In the genomic region with DNA sequence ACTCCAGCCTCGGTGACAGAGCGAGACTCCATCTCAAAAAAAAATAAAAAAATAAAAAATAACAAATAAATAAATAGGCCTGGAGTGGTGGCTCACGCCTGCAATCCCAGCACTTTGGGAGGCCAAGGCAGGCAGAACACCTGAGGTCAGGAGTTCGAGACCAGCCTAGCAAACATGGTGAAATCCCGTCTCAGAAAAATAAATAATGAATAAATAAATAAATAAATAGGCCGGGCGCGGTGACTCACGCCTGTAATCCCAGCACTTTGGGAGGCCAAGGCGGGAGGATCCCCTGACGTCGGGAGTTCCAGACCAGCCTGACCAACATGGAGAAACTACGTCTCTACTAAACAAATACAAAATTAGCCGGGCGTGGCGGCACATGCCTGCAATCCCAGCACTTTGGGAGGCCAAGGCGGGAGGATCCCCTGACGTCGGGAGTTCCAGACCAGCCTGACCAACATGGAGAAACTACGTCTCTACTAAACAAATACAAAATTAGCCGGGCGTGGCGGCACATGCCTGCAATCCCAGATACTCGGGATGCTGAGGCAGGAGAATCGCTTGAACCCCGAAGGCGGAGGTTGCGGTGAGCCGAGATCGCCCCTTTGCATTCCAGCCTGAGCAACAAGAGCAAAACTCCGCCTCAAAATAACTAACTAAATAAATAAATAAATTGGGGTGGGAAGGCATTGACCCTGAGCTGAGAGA, we compare ENCODE assay signal across 7 cellular contexts. TPM values are rescaled to one million over a fixed set of nuclear protein-coding genes. Genes with fewer than 3 reads are reported as not detected.
DNase-seq lines count a peak whose midpoint lies in the region; ATAC-seq and TF ChIP-seq lines count a peak whose summit lies in the region.
"Not testable (repeated sequence)": the region's sequence is repeated elsewhere in the genome, so short reads cannot be mapped to it uniquely, and the experiment has no call there.
"Had no signal": no experiment of that assay in that cellular context is flagged by ENCODE, and none has a peak within 500 bp of the region (broad histone marks: within the 10 kb centered on the region; RNA-seq: fewer than 3 reads in every experiment).

No MANE protein-coding gene starts in this region.

- not testable (repeated sequence) for H3K27me3 Mint-ChIP-seq in Caco-2 (ENCODE audit: insufficient read depth, unreplicated experiment); naive thymus-derived CD8-positive, alpha-beta T cell; stimulated activated naive CD8-positive, alpha-beta T cell treated with anti-CD3 and anti-CD28 coated beads, Interleukin-15, Interleukin-2, amounts not matched to agents 100 ng/mL and 50 ng/mL, for 24 hours

- TF ChIP-seq CTCF in Caco-2 (IDR thresholded peaks at IDR 0.05; ENCODE audit: insufficient read depth in 1 of 2, low read depth in 1 of 2, low read length in 1 of 2, severe bottlenecking in 1 of 2, unreplicated experiment in 1 of 2); fibroblast of mammary gland (conservative IDR thresholded peaks at IDR 0.05; ENCODE audit: control insufficient read depth, insufficient read depth, low read depth, low read length): not testable (repeated sequence)

- peak in 1 of 2 experiments; percentile 53 for DNase-seq in Caco-2
- DNase-seq in SJCRH30; adipocyte (ENCODE audit: low read depth); fibroblast of mammary gland (ENCODE audit: low read depth); naive thymus-derived CD8-positive, alpha-beta T cell: not testable (repeated sequence)

- peaks cover 49% of the 10 kb centered on the region for H3K36me3 Mint-ChIP-seq in Caco-2 (ENCODE audit: insufficient read depth, unreplicated experiment)
- H3K36me3 Mint-ChIP-seq in naive thymus-derived CD8-positive, alpha-beta T cell: peaks cover 0 to 35% (median 7%) of the 10 kb centered on the region in 3 donors
- peaks cover 44% of the 10 kb centered on the region for H3K36me3 Mint-ChIP-seq in stimulated activated naive CD8-positive, alpha-beta T cell treated with anti-CD3 and anti-CD28 coated beads, Interleukin-15, Interleukin-2, amounts not matched to agents 100 ng/mL and 50 ng/mL, for 24 hours (ENCODE audit: low read depth)

- peak overlapping the region; percentile 100 for H3K9ac ChIP-seq in adipocyte (ENCODE audit: low read length)

- H3K4me3 ChIP-seq in Caco-2 (ENCODE audit: low read depth, low read length) (peak overlapping the region; percentile 17), SJCRH30 (peak overlapping the region; percentile 81), adipocyte (ENCODE audit: low read length) (peak overlapping the region; percentile 100), fibroblast of mammary gland (ENCODE audit: control insufficient read depth, low read depth, low read length) (peak overlapping the region; percentile 27)

- peak overlapping the region; percentile 85 for H3K27ac ChIP-seq in SJCRH30

- not testable (repeated sequence) for H3K9me3 Mint-ChIP-seq in Caco-2 (ENCODE audit: unreplicated experiment); naive thymus-derived CD8-positive, alpha-beta T cell; stimulated activated naive CD8-positive, alpha-beta T cell treated with anti-CD3 and anti-CD28 coated beads, Interleukin-15, Interleukin-2, amounts not matched to agents 100 ng/mL and 50 ng/mL, for 24 hours

- intact Hi-C loops in Caco-2 (cut with micrococcal nuclease; ENCODE audit: unreplicated experiment): loop anchor here (2.0 kb wide), 2 partner anchors 21 to 61 kb away; a partner anchor contains a TSS

- peaks cover 56% of the 10 kb centered on the region for H3K4me1 Mint-ChIP-seq in Caco-2 (ENCODE audit: low read depth, unreplicated experiment)
- peaks cover 29 to 45% (median 40%) of the 10 kb centered on the region in 4 donors for H3K4me1 Mint-ChIP-seq in naive thymus-derived CD8-positive, alpha-beta T cell
- H3K4me1 Mint-ChIP-seq in stimulated activated naive CD8-positive, alpha-beta T cell treated with anti-CD3 and anti-CD28 coated beads, Interleukin-15, Interleukin-2, amounts not matched to agents 100 ng/mL and 50 ng/mL, for 24 hours (ENCODE audit: low read depth): peaks cover 51% of the 10 kb centered on the region

- not testable (repeated sequence) for ATAC-seq in naive thymus-derived CD8-positive, alpha-beta T cell

- POLR2A ChIA-PET in Caco-2 (lab: Charles Lee): interaction anchor here (0.5 to 2.1 kb wide), 28 partner anchors 9 to 256 kb away, joined by 3 to 16 read pairs (median 4); a partner anchor contains a TSS
- POLR2A ChIA-PET in naive thymus-derived CD8-positive, alpha-beta T cell (lab: Charles Lee): interaction anchor here (0.5 to 3.5 kb wide), 10 partner anchors 10 to 599 kb away, joined by 3 to 28 read pairs (median 5); a partner anchor contains a TSS

- not testable (repeated sequence) for BruUV-seq in Caco-2 (replicated peaks; lab: Mats Ljungman, UMichigan)

- H3K4me1 ChIP-seq in Caco-2: peaks cover 58% of the 10 kb centered on the region
- H3K4me1 ChIP-seq in SJCRH30: peaks cover 39% of the 10 kb centered on the region
- H3K4me1 ChIP-seq in adipocyte (ENCODE audit: control insufficient read depth, insufficient read depth, low read length): peaks cover 42% of the 10 kb centered on the region

- CTCF ChIA-PET in Caco-2 (lab: Charles Lee): interaction anchor here (0.6 to 1.2 kb wide), 7 partner anchors 9 to 122 kb away, joined by 3 to 10 read pairs (median 5); a partner anchor contains a TSS

- H3K36me3 ChIP-seq in Caco-2 (ENCODE audit: control insufficient read depth, insufficient read depth, low read length) (peaks cover 19% of the 10 kb centered on the region), SJCRH30 (peaks cover 22% of the 10 kb centered on the region), adipocyte (ENCODE audit: control insufficient read depth, insufficient read depth, low read length, severe bottlenecking) (peaks cover 33% of the 10 kb centered on the region)

- H3K27me3 ChIP-seq in Caco-2 (replicated peaks; ENCODE audit: control insufficient read depth, insufficient read depth, low read length); SJCRH30; adipocyte (replicated peaks; ENCODE audit: control insufficient read depth, insufficient read depth, low read length): not testable (repeated sequence)

- peak overlapping the region; percentile 99 for H3K4me3 Mint-ChIP-seq in Caco-2 (ENCODE audit: unreplicated experiment)
- H3K4me3 Mint-ChIP-seq in naive thymus-derived CD8-positive, alpha-beta T cell: peak overlapping the region; percentile 95 to 100 (median 98)
- peak overlapping the region; percentile 99 for H3K4me3 Mint-ChIP-seq in stimulated activated naive CD8-positive, alpha-beta T cell treated with anti-CD3 and anti-CD28 coated beads, Interleukin-15, Interleukin-2, amounts not matched to agents 100 ng/mL and 50 ng/mL, for 24 hours

- not testable (repeated sequence) for H3K9me3 ChIP-seq in Caco-2; SJCRH30 (replicated peaks); adipocyte (ENCODE audit: control insufficient read depth, low read length)

- peak overlapping the region; percentile 100 for H3K27ac Mint-ChIP-seq in Caco-2 (ENCODE audit: unreplicated experiment)
- peak overlapping the region in 9 of 10 donors; percentile 94 to 100 (median 100) for H3K27ac Mint-ChIP-seq in naive thymus-derived CD8-positive, alpha-beta T cell
- peak overlapping the region; percentile 94 for H3K27ac Mint-ChIP-seq in stimulated activated naive CD8-positive, alpha-beta T cell treated with anti-CD3 and anti-CD28 coated beads, Interleukin-15, Interleukin-2, amounts not matched to agents 100 ng/mL and 50 ng/mL, for 24 hours

RNA-seq across cellular contexts. Expression of a gene that starts 0.6 kb away (rescaled TPM):
- total RNA-seq in Caco-2 (2022): 83.3 and 94.7 TPM in 2 replicates
- 11.1 and 12.5 TPM in 2 replicates for total RNA-seq in SJCRH30 (2014; rRNA removed; shearing (Covaris generic))
- total RNA-seq in naive thymus-derived CD8-positive, alpha-beta T cell: 10 to 100 TPM; 56.9 to 59.9 TPM
- 10 to 100 TPM; 17.2 to 47.3 (median 43.1) TPM for polyA plus RNA-seq in naive thymus-derived CD8-positive, alpha-beta T cell

RNA-seq across cellular contexts. Expression of a gene that starts 3.2 kb away (rescaled TPM):
- total RNA-seq in Caco-2 (2022): 3.9 and 5.6 TPM in 2 replicates
- total RNA-seq in SJCRH30 (2014; rRNA removed; shearing (Covaris generic)): 19.3 and 26.6 TPM in 2 replicates
- total RNA-seq in naive thymus-derived CD8-positive, alpha-beta T cell: 1 to 10 TPM; 4.1 to 6.6 TPM
- 1 to 10 TPM; 7.4 to 8.5 (median 8.1) TPM for polyA plus RNA-seq in naive thymus-derived CD8-positive, alpha-beta T cell

RNA-seq across cellular contexts. Expression of a gene that starts 26.9 kb away (rescaled TPM):
- 0.61 and 1.1 TPM in 2 replicates for total RNA-seq in Caco-2 (2022)
- not detected in 2 replicates for total RNA-seq in SJCRH30 (2014; rRNA removed; shearing (Covaris generic))
- total RNA-seq in naive thymus-derived CD8-positive, alpha-beta T cell: not detected
- under 1 TPM in 1 of 3 donors, not detected in 2; 0.08 TPM for polyA plus RNA-seq in naive thymus-derived CD8-positive, alpha-beta T cell
- total RNA-seq: left colon had no signal

RNA-seq across cellular contexts. Expression of a gene that starts 28.5 kb away (rescaled TPM):
- total RNA-seq in Caco-2 (2022): 140 and 142 TPM in 2 replicates
- total RNA-seq in SJCRH30 (2014; rRNA removed; shearing (Covaris generic)): 91.2 and 97.1 TPM in 2 replicates
- total RNA-seq in naive thymus-derived CD8-positive, alpha-beta T cell: 100 to 1,000 TPM; 106 to 113 TPM
- 100 to 1,000 TPM in 1 of 3 donors, 10 to 100 TPM in 2; 48.6 to 119 (median 82.5) TPM for polyA plus RNA-seq in naive thymus-derived CD8-positive, alpha-beta T cell

RNA-seq across cellular contexts. Expression of a gene that starts 35.3 kb away (rescaled TPM):
- total RNA-seq in Caco-2 (2022): 27.8 and 30.8 TPM in 2 replicates
- not detected in 2 replicates for total RNA-seq in SJCRH30 (2014; rRNA removed; shearing (Covaris generic))
- 1 to 10 TPM in 1 of 2 experiments, under 1 TPM in 1; 0.62 to 1.1 TPM for total RNA-seq in naive thymus-derived CD8-positive, alpha-beta T cell
- 1 to 10 TPM in 1 of 3 donors, under 1 TPM in 1, not detected in 1; 0.83 to 1.7 TPM for polyA plus RNA-seq in naive thymus-derived CD8-positive, alpha-beta T cell

Comparison
In these comparisons a context has a peak if more than half of its experiments do, and no peak if none do; other contexts are left out.
1. H3K4me3 ChIP-seq: peak in every context shown above with its lines; median percentile 100 in adipocyte; 81 in SJCRH30; 27 in fibroblast of mammary gland; 17 in Caco-2.